22 cellular contexts compared by ENCODE assay signal in the genomic region with DNA sequence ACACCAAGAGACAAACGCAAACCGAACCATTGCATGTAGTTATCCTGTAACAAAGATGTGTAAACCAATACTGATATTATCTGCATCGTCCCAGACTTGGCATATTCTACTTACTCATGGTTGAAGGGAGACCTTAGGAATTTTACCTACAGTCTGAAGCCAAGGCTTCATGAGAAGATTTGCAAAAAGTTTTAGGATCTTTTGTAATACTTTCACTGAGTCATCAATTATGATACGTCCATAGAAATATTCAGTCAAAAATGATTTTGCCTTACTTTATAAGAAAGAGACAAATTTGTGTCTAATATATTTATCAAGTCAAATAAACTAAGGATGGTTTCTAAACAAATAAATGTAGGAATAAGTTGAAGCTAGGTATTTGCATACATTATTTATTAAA.
A peak's percentile ranks its signal among the peaks of the same experiment; 100 is the strongest.
DNase-seq lines count a peak whose midpoint lies in the region; ATAC-seq, FAIRE-seq and TF ChIP-seq lines count a peak whose summit lies in the region.
"Had no signal": no experiment of that assay in that cellular context is flagged by ENCODE, and none has a peak within 500 bp of the region (broad histone marks: within the 10 kb centered on the region; RNA-seq: fewer than 3 reads in every experiment).

No MANE protein-coding gene starts in this region.

- WGBS in A549 (ENCODE audit: missing lambda C conversion rate): 43% methylated on average over 4 of the region's 4 CpGs

- H3K4me1 ChIP-seq in A549 (no peaks in the 10 kb centered on the region), foreskin keratinocyte (no peaks in the 10 kb centered on the region)
- H3K4me1 ChIP-seq: BLaER1, Caco-2, HAP-1 had no signal

- TF ChIP-seq CTCF in A549 (IDR thresholded peaks at IDR 0.05) (no peak), epithelial cell of esophagus (IDR thresholded peaks at IDR 0.05; ENCODE audit: insufficient read depth, low read depth, low read length, missing control alignments) (no peak), foreskin keratinocyte (conservative IDR thresholded peaks at IDR 0.05) (no peak), GM20000 (IDR thresholded peaks at IDR 0.05; ENCODE audit: extremely low read depth, missing control alignments) (no peak)

- H3K4me2 ChIP-seq in A549: no peak overlapping the region
- H3K4me2 ChIP-seq: BLaER1 had no signal

- no peak for TF ChIP-seq RAD21 in A549 (conservative IDR thresholded peaks at IDR 0.05 in 1 of 2, IDR thresholded peaks at IDR 0.05 in 1 of 2)

- TF ChIP-seq POLR2A in A549 (IDR thresholded peaks at IDR 0.05; ENCODE audit: low read length): no peak

- CTCF ChIA-PET in A549 (lab: Yijun Ruan, JAX): no interaction called here

- no peak overlapping the region for H3K27ac ChIP-seq in A549
- H3K27ac ChIP-seq in foreskin keratinocyte: no peak overlapping the region
- H3K27ac ChIP-seq: BLaER1, C4-2B had no signal

- DNase-seq in A549 (ENCODE audit: low read depth in 1 of 2, low spot score in 1 of 2) (no peak), HS-5 (ENCODE audit: low read depth) (peak; percentile 13), epithelial cell of esophagus (ENCODE audit: low read depth) (peak; percentile 19), foreskin keratinocyte (peak; percentile 7 to 39), NCI-H2107 (lab: John Stamatoyannopoulos, UW) (no peak), GM20000 (ENCODE audit: low spot score) (no peak), HTR-8/SVneo (ENCODE audit: insufficient read length, low spot score) (no peak), NCI-H524 (lab: John Stamatoyannopoulos, UW) (no peak)
- DNase-seq: Caco-2; CD4-positive, CD25-positive, alpha-beta regulatory T cell; CD8-positive, alpha-beta T cell; DMS153; DND-41; GOT3; HFFc6 had no signal

- TF ChIP-seq EP300 in A549 (IDR thresholded peaks at IDR 0.05): no peak

- no peak overlapping the region for H3K4me3 ChIP-seq in A549
- H3K4me3 ChIP-seq in epithelial cell of esophagus (ENCODE audit: low read length): no peak overlapping the region
- H3K4me3 ChIP-seq: BLaER1, HAP-1 had no signal

- no peaks in the 10 kb centered on the region for H3K27me3 ChIP-seq in foreskin keratinocyte
- H3K27me3 ChIP-seq: BLaER1 had no signal

- ATAC-seq in A549 (no peak), foreskin keratinocyte (no peak)
- ATAC-seq: CD8-positive, alpha-beta T cell had no signal

- FAIRE-seq in A549 (lab: Jason Lieb, UNC) (no peak), HTR-8/SVneo (lab: Jason Lieb, UNC) (no peak)
- FAIRE-seq: G401.6, GM12892, GM19239, H54 had no signal

- POLR2A ChIA-PET in A549 (lab: Yijun Ruan, JAX): no interaction called here

- no peaks in the 10 kb centered on the region for H3K9me3 ChIP-seq in A549
- H3K9me3 ChIP-seq: Caco-2, HAP-1 had no signal

TF ChIP-seq in A549, 52 proteins besides CTCF, POLR2A, EP300 and RAD21:
- TF ChIP-seq CBX8 (IDR thresholded peaks at IDR 0.05) (no peak), MAFK (IDR thresholded peaks at IDR 0.05; ENCODE audit: partially characterized antibody) (peak; percentile 15)

Comparison
In these comparisons a context has a peak if more than half of its experiments do, and no peak if none do; other contexts are left out.
1. DNase-seq: peak in HS-5 (single experiment), epithelial cell of esophagus (single experiment) and foreskin keratinocyte (2 of 2); none in A549 (0 of 2), NCI-H2107 (single experiment), GM20000 (single experiment), HTR-8/SVneo (single experiment) and NCI-H524 (0 of 2).